Comparison of ENCODE assay signal across 8 cellular contexts in the genomic region with DNA sequence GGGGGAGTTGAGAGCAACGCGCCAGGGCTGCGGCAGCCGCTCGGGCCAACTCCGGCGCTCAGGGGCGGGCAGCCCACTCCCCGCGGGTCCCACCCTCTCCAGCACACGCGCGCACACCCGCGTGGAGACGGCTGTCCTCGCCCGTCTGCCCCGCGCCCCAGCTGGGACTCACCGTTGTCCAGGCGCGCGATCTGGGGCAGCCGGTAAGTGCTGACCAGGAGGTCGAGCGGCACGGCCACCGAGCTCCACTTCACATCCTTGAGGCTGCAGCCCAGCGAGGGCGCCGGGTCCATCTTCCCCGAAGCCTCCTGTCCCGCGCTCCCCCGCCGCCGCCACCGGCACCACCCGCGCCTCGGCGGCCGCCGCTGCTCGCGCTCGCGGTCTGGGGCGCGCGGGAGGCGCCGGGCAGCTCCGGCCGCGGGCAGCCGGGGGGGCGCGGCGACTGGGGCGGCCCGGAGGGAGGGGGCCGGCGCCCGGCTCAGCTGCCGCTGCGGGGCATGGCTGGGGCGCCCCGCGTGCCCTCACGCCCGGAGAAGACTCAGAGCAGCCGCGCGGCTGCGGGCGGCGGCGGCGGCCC. TPM values are rescaled to one million over a fixed set of nuclear protein-coding genes. Genes with fewer than 3 reads are reported as not detected.
A peak's percentile ranks its signal among the peaks of the same experiment; 100 is the strongest.
DNase-seq lines count a peak whose midpoint lies in the region; ATAC-seq, FAIRE-seq and TF ChIP-seq lines count a peak whose summit lies in the region.

No MANE protein-coding gene starts in this region.

- H3K4me1 ChIP-seq in PC-9 (replicated peaks; ENCODE audit: insufficient read depth) = peaks cover 20% of the 10 kb centered on the region

- H3K9me3 Mint-ChIP-seq in central memory CD8-positive, alpha-beta T cell = no peaks in the 10 kb centered on the region

- peaks cover 4% of the 10 kb centered on the region for H3K36me3 Mint-ChIP-seq in central memory CD8-positive, alpha-beta T cell (ENCODE audit: insufficient read depth)

- H4K20me1 ChIP-seq in PC-9 (ENCODE audit: insufficient read depth) = no peaks in the 10 kb centered on the region

- H3K79me2 ChIP-seq in PC-9 (ENCODE audit: low read depth) = peaks cover 46% of the 10 kb centered on the region

- no TSS peak for BruUV-seq in PC-9 (replicated peaks; lab: Mats Ljungman, UMichigan)

- H3K36me3 ChIP-seq in BJ (ENCODE audit: control insufficient read depth, insufficient read depth, low read length) = no peaks in the 10 kb centered on the region
- H3K36me3 ChIP-seq in PC-9 (ENCODE audit: low read depth) = no peaks in the 10 kb centered on the region

- DNase-seq in BJ (ENCODE audit: low read depth) (no peak), PC-9 (peak in 1 of 2 experiments; percentile 29), left kidney (ENCODE audit: low read depth, low spot score) (peak; percentile 78), substantia nigra (lab: John Stamatoyannopoulos, UW) (peak in 39 of 49 donors; percentile 9 to 80 (median 46)), D721Med (ENCODE audit: insufficient read length, low spot score) (no peak)
- DNase-seq in central memory CD8-positive, alpha-beta T cell (ENCODE audit: low spot score in 2 of 2) = no peak

- peak overlapping the region; percentile 81 for H3K4me3 Mint-ChIP-seq in central memory CD8-positive, alpha-beta T cell

- peak overlapping the region; percentile 74 for H2AFZ ChIP-seq in PC-9

- H3K27ac ChIP-seq in PC-9 (peak overlapping the region; percentile 30; the same call in 1 of the 2 replicates), substantia nigra (ENCODE audit: low read depth, low read length, poor library complexity, severe bottlenecking) (peak overlapping the region; percentile 81)

- H3K4me1 Mint-ChIP-seq in central memory CD8-positive, alpha-beta T cell = peaks cover 28% of the 10 kb centered on the region

- POLR2A ChIA-PET in BJ (lab: Charles Lee) (interaction anchor here (0.7 kb wide), 1 partner anchor 331 kb away, joined by 3 read pairs; no protein-coding TSS in a partner anchor), PC-9 (lab: Charles Lee; ENCODE audit: unreplicated experiment) (interaction anchor here (0.8 to 1.4 kb wide), 2 partner anchors 98 to 121 kb away, joined by 4 to 12 read pairs; no protein-coding TSS in a partner anchor)

- H3K9me2 ChIP-seq in PC-9 (ENCODE audit: insufficient read depth) = no peaks in the 10 kb centered on the region

- no peaks in the 10 kb centered on the region for H3K9me3 ChIP-seq in PC-9 (ENCODE audit: insufficient read depth, low read depth)

- H3F3A ChIP-seq in PC-9 (ENCODE audit: insufficient read depth, low read depth) = peaks cover 5% of the 10 kb centered on the region; the same call in 1 of the 2 replicates

- no peak for FAIRE-seq in D721Med (lab: Jason Lieb, UNC)

- no peak overlapping the region for H3K27ac Mint-ChIP-seq in central memory CD8-positive, alpha-beta T cell (ENCODE audit: low read depth)

- H3K4me3 ChIP-seq in BJ (ENCODE audit: low read depth, low read length) (peak overlapping the region; percentile 56), PC-9 (peak overlapping the region; percentile 77)

- CTCF ChIA-PET in BJ (lab: Yijun Ruan, JAX) = interaction anchor here (0.6 to 6.2 kb wide), 25 partner anchors 10 to 317 kb away, joined by 3 to 57 read pairs (median 4); no protein-coding TSS in a partner anchor
- CTCF ChIA-PET in PC-9 (lab: Charles Lee) = interaction anchor here (0.6 to 2.6 kb wide), 12 partner anchors 29 to 313 kb away, joined by 3 to 30 read pairs (median 6); no protein-coding TSS in a partner anchor

- no peak for TF ChIP-seq CTCF in BJ (IDR thresholded peaks at IDR 0.05; ENCODE audit: insufficient read depth, low read depth, low read length)
- no peak for TF ChIP-seq CTCF in PC-9 (conservative IDR thresholded peaks at IDR 0.05)
- no peak for TF ChIP-seq CTCF in D721Med (IDR thresholded peaks at IDR 0.05; ENCODE audit: insufficient read depth, missing control alignments)

- peaks cover 54% of the 10 kb centered on the region for H3K27me3 Mint-ChIP-seq in central memory CD8-positive, alpha-beta T cell

- ATAC-seq in GM19463 (IDR thresholded peaks at IDR 0.05; ENCODE audit: unreplicated experiment) (peak; percentile 1), GM19452 (IDR thresholded peaks at IDR 0.05; ENCODE audit: unreplicated experiment) (no peak)
- ATAC-seq in central memory CD8-positive, alpha-beta T cell (replicated peaks; ENCODE audit: extremely low read depth, poor library complexity, severe bottlenecking) = no peak

- intact Hi-C loops in PC-9 (cut with micrococcal nuclease; ENCODE audit: unreplicated experiment) = loop anchor here (1.0 to 5.0 kb wide), 3 partner anchors 82 to 199 kb away; no protein-coding TSS in a partner anchor

- H3K4me2 ChIP-seq in PC-9 = peak overlapping the region; percentile 93

- H3K27me3 ChIP-seq in BJ (ENCODE audit: control insufficient read depth, insufficient read depth, low read length) = peaks cover 8% of the 10 kb centered on the region
- no peaks in the 10 kb centered on the region for H3K27me3 ChIP-seq in PC-9 (ENCODE audit: insufficient read depth, low read depth)

RNA-seq across cellular contexts. Expression of a gene that starts 0.5 kb away (rescaled TPM):
- polyA plus RNA-seq in BJ (2011; rRNA removed) = 0.37 and 0.48 TPM in 2 replicates
- polyA minus RNA-seq in BJ (2011; rRNA and poly(A)+ RNA removed) = 0.28 and 0.41 TPM in 2 replicates
- total RNA-seq in PC-9 (2021) = 6.1 and 10.2 TPM in 2 replicates

Comparison
In these comparisons a context has a peak if more than half of its experiments do, and no peak if none do; other contexts are left out.
1. DNase-seq: peak in left kidney (single experiment) and substantia nigra (39 of 49); none in BJ (single experiment), central memory CD8-positive, alpha-beta T cell (0 of 2) and D721Med (single experiment).